In the genomic region with DNA sequence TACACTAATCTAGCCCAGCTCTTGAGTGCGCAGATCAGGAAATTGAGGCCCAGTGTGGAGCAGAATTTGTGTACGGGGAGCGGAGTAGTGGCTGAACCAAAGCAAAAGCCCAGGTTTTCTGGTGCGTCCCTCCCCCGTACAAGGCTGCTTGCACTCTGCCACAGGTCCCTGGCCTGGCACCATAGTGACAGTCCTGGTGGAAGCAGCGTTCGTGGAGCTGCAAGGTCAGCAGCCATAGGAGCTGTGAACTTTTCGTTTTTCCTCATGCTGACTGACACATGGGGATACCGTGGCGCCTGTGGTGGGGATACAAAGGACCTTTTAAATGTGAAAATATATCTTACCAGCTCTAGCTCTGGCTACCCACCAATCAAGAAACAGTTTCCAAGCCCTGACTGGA, we compare ENCODE assay signal across 11 cellular contexts. TPM values are rescaled to one million over a fixed set of nuclear protein-coding genes. Genes with fewer than 3 reads are reported as not detected.
A peak's percentile ranks its signal among the peaks of the same experiment; 100 is the strongest.
DNase-seq lines count a peak whose midpoint lies in the region; ATAC-seq and TF ChIP-seq lines count a peak whose summit lies in the region.
"Had no signal": no experiment of that assay in that cellular context is flagged by ENCODE, and none has a peak within 500 bp of the region (broad histone marks: within the 10 kb centered on the region; RNA-seq: fewer than 3 reads in every experiment).

No MANE protein-coding gene starts in this region.

- DNase-seq in CD4-positive, alpha-beta memory T cell, result peak in 1 of 5 donors; percentile 46
- no peak for DNase-seq in GM23338 (ENCODE audit: low spot score)
- DNase-seq in activated T-cell treated with anti-CD3 and anti-CD28 coated beads, Interleukin-2, amount 50 U/mL, for 72 hours, result peak in 1 of 2 donors; percentile 57
- DNase-seq in nephron progenitor cell, result no peak
- no peak for DNase-seq in NCI-H2227 treated with DMSO at 0.1 percent for 48 hours (lab: John Stamatoyannopoulos, UW)
- DNase-seq in occipital lobe (lab: John Stamatoyannopoulos, UW), result no peak
- DNase-seq in germinal center (ENCODE audit: low spot score), result no peak
- DNase-seq: aorta, NCI-H82 had no signal

- H3K27ac Mint-ChIP-seq in CD4-positive, alpha-beta memory T cell, result peak overlapping the region; percentile 95 to 100 (median 100)
- H3K27ac Mint-ChIP-seq in GM23338 (no peak overlapping the region), nephron progenitor cell (peak overlapping the region; percentile 87)
- peak overlapping the region; percentile 93 for H3K27ac Mint-ChIP-seq in activated T-cell treated with anti-CD3 and anti-CD28 coated beads, Interleukin-2, amount 50 U/mL, for 72 hours

- H3K9me2 ChIP-seq in GM23338 (ENCODE audit: insufficient read depth), result no peaks in the 10 kb centered on the region

- peaks cover 40 to 59% of the 10 kb centered on the region in 2 donors for H3K36me3 Mint-ChIP-seq in CD4-positive, alpha-beta memory T cell
- H3K36me3 Mint-ChIP-seq in GM23338 (ENCODE audit: low read depth) (no peaks in the 10 kb centered on the region; the same call in 2 of the 3 replicates), nephron progenitor cell (ENCODE audit: low read depth) (no peaks in the 10 kb centered on the region)
- peaks cover 7 to 19% of the 10 kb centered on the region in 2 donors for H3K36me3 Mint-ChIP-seq in activated T-cell treated with anti-CD3 and anti-CD28 coated beads, Interleukin-2, amount 50 U/mL, for 72 hours (ENCODE audit: insufficient read depth in 2 of 2)

- no peaks in the 10 kb centered on the region for H3K9me3 ChIP-seq in CD4-positive, alpha-beta memory T cell (ENCODE audit: control insufficient read depth in 1 of 2, low read length in 2 of 2)

- H3K4me3 ChIP-seq in CD4-positive, alpha-beta memory T cell (ENCODE audit: low read length in 2 of 2), result peak overlapping the region; percentile 73 to 100
- no peak overlapping the region for H3K4me3 ChIP-seq in GM23338

- CTCF ChIA-PET in CD4-positive, alpha-beta memory T cell (lab: Charles Lee; ENCODE audit: partially characterized antibody), result interaction anchor here (0.7 to 34.7 kb wide), 7 partner anchors 9 to 1638 kb away, joined by 3 to 1350 read pairs (median 16); no protein-coding TSS in a partner anchor

- H3K4me1 ChIP-seq in CD4-positive, alpha-beta memory T cell (ENCODE audit: insufficient read depth, low read length), result peaks cover 69% of the 10 kb centered on the region
- H3K4me1 ChIP-seq in GM23338 (ENCODE audit: insufficient read depth), result no peaks in the 10 kb centered on the region

- no peak overlapping the region for H2AFZ ChIP-seq in GM23338

- peaks cover 13% of the 10 kb centered on the region for H3K36me3 ChIP-seq in CD4-positive, alpha-beta memory T cell (ENCODE audit: insufficient read depth, low read length)
- H3K36me3 ChIP-seq in GM23338 (ENCODE audit: insufficient read depth), result no peaks in the 10 kb centered on the region

- no peak for TF ChIP-seq CTCF in GM23338 (conservative IDR thresholded peaks at IDR 0.05; ENCODE audit: low read depth in 2 of 2)
- TF ChIP-seq CTCF in nephron progenitor cell (IDR thresholded peaks at IDR 0.05), result no peak

- ATAC-seq in GM23338 (peak; percentile 17; the same call in 1 of the 3 replicates), HG02610 (IDR thresholded peaks at IDR 0.05; ENCODE audit: unreplicated experiment) (no peak)
- ATAC-seq in activated T-cell treated with anti-CD3 and anti-CD28 coated beads, Interleukin-2, amount 50 U/mL, for 72 hours (replicated peaks in 1 of 2), result peak in 1 of 2 donors; percentile 3

- intact Hi-C loops in CD4-positive, alpha-beta memory T cell (cut with micrococcal nuclease), result loop anchor here (5.0 kb wide), 3 partner anchors 310 to 585 kb away; a partner anchor contains a TSS

- peaks cover 7% of the 10 kb centered on the region for H4K20me1 ChIP-seq in GM23338 (replicated peaks; ENCODE audit: insufficient read depth)

- H3K27ac ChIP-seq in CD4-positive, alpha-beta memory T cell (ENCODE audit: low read depth, low read length), result peak overlapping the region; percentile 81
- peak overlapping the region; percentile 45; the same call in 1 of the 2 replicates for H3K27ac ChIP-seq in GM23338 (ENCODE audit: low read depth)

- H3F3A ChIP-seq in GM23338 (replicated peaks; ENCODE audit: low read depth), result no peaks in the 10 kb centered on the region

- no peaks in the 10 kb centered on the region for H3K79me2 ChIP-seq in GM23338 (replicated peaks; ENCODE audit: insufficient read depth)

- H3K4me3 Mint-ChIP-seq in CD4-positive, alpha-beta memory T cell, result peak overlapping the region; percentile 92 to 100 (median 97)
- H3K4me3 Mint-ChIP-seq in GM23338 (no peak overlapping the region), nephron progenitor cell (no peak overlapping the region)
- peak overlapping the region; percentile 84 to 90 for H3K4me3 Mint-ChIP-seq in activated T-cell treated with anti-CD3 and anti-CD28 coated beads, Interleukin-2, amount 50 U/mL, for 72 hours

- H3K27me3 Mint-ChIP-seq in CD4-positive, alpha-beta memory T cell, result no peaks in the 10 kb centered on the region
- H3K27me3 Mint-ChIP-seq in GM23338 (ENCODE audit: insufficient read depth, low read depth, poor library complexity), result peaks cover 6% of the 10 kb centered on the region
- H3K27me3 Mint-ChIP-seq in activated T-cell treated with anti-CD3 and anti-CD28 coated beads, Interleukin-2, amount 50 U/mL, for 72 hours (ENCODE audit: low read depth), result no peaks in the 10 kb centered on the region
- peaks cover 2% of the 10 kb centered on the region for H3K27me3 Mint-ChIP-seq in nephron progenitor cell (ENCODE audit: low read depth, poor library complexity)
- H3K27me3 Mint-ChIP-seq: progenitor cell of endocrine pancreas had no signal

- no peaks in the 10 kb centered on the region for H3K27me3 ChIP-seq in CD4-positive, alpha-beta memory T cell (ENCODE audit: insufficient read depth, low read length)
- H3K27me3 ChIP-seq in GM23338 (ENCODE audit: insufficient read depth), result no peaks in the 10 kb centered on the region

- H3K4me1 Mint-ChIP-seq in CD4-positive, alpha-beta memory T cell, result peaks cover 45 to 95% (median 61%) of the 10 kb centered on the region in 4 donors
- H3K4me1 Mint-ChIP-seq in GM23338 (peaks cover 10% of the 10 kb centered on the region), nephron progenitor cell (peaks cover 75% of the 10 kb centered on the region)
- H3K4me1 Mint-ChIP-seq in activated T-cell treated with anti-CD3 and anti-CD28 coated beads, Interleukin-2, amount 50 U/mL, for 72 hours (ENCODE audit: low read depth), result peaks cover 86% of the 10 kb centered on the region

- no peak overlapping the region for H3K4me2 ChIP-seq in GM23338

- POLR2A ChIA-PET in CD4-positive, alpha-beta memory T cell (lab: Charles Lee; ENCODE audit: partially characterized antibody), result interaction anchor here (0.6 to 22.7 kb wide), 15 partner anchors 11 to 1758 kb away, joined by 3 to 1011 read pairs (median 7); a partner anchor contains a TSS

- peaks cover 0 to 2% (median 0%) of the 10 kb centered on the region in 8 donors for H3K9me3 Mint-ChIP-seq in CD4-positive, alpha-beta memory T cell
- H3K9me3 Mint-ChIP-seq in GM23338, result no peaks in the 10 kb centered on the region
- H3K9me3 Mint-ChIP-seq in activated T-cell treated with anti-CD3 and anti-CD28 coated beads, Interleukin-2, amount 50 U/mL, for 72 hours, result no peaks in the 10 kb centered on the region
- no peaks in the 10 kb centered on the region for H3K9me3 Mint-ChIP-seq in nephron progenitor cell

TF ChIP-seq in GM23338, 12 proteins besides CTCF, POLR2A, EP300 and RAD21 (continues in another document):
- TF ChIP-seq ZNF331 (CRISPR knock-in tag; IDR thresholded peaks at IDR 0.05; ENCODE audit: low read depth) (no peak), EZH2 (IDR thresholded peaks at IDR 0.05; ENCODE audit: low read depth, unreplicated experiment) (no peak), STAT1 (IDR thresholded peaks at IDR 0.05; ENCODE audit: unreplicated experiment) (no peak), NANOG (IDR thresholded peaks at IDR 0.05; ENCODE audit: borderline replicate concordance) (no peak), CREB1 (CRISPR knock-in tag; IDR thresholded peaks at IDR 0.05; ENCODE audit: low read depth) (no peak), EZH2phosphoT487 (IDR thresholded peaks at IDR 0.05; ENCODE audit: unreplicated experiment) (no peak)

RNA-seq across cellular contexts. Expression of a gene that starts 1.8 kb away (rescaled TPM):
- 1,000 to 10,000 TPM; 1,287 to 1,352 TPM for total RNA-seq in CD4-positive, alpha-beta memory T cell
- polyA plus RNA-seq in CD4-positive, alpha-beta memory T cell, result 100 to 1,000 TPM in 1 of 2 donors, 10 to 100 TPM in 1; 81.8 to 147 TPM
- 43.9 and 50.5 TPM in 2 replicates for total RNA-seq in GM23338 (2014; rRNA removed; shearing (Covaris generic))
- polyA plus RNA-seq in GM23338 (2016; fragmentation: Nextera tagmentation; extraction: Ambion mirVana), result 28.2 and 36.7 TPM in 2 replicates
- total RNA-seq in activated T-cell treated with anti-CD3 and anti-CD28 coated beads, Interleukin-2, amount 50 U/mL, for 72 hours, result 100 to 1,000 TPM; 279 to 343 TPM
- total RNA-seq in occipital lobe, result 76.1 TPM

Comparison
In these comparisons a context has a peak if more than half of its experiments do, and no peak if none do; other contexts are left out.
1. H3K4me3 Mint-ChIP-seq: peak in CD4-positive, alpha-beta memory T cell (8 of 8) and activated T-cell treated with anti-CD3 and anti-CD28 coated beads, Interleukin-2, amount 50 U/mL, for 72 hours (2 of 2); none in GM23338 (single experiment) and nephron progenitor cell (single experiment).